In genomic region chr3:47867451-47868017, GRCh38 we compare ENCODE assay signal across 13 cellular contexts.
"Had no signal": no experiment of that assay in that cellular context is flagged by ENCODE, and none has a peak within 500 bp of the region (broad histone marks: within the 10 kb centered on the region; RNA-seq: fewer than 3 reads in every experiment).

No MANE protein-coding gene starts in this region.

- H3K9me3 Mint-ChIP-seq: activated T-cell treated with anti-CD3 and anti-CD28 coated beads, Interleukin-2, amount 50 U/mL, for 4 hours; naive B cell; stimulated activated memory B cell treated with anti-CD40 and anti-IgM and Interleukin-4, amounts not matched to agents 10 μg/mL and 1 μg/mL and 100 μg/mL, for 72 hours had no signal

- H3K4me3 Mint-ChIP-seq: activated naive CD8-positive, alpha-beta T cell; activated T-cell treated with anti-CD3 and anti-CD28 coated beads, Interleukin-2, amount 50 U/mL, for 4 hours; naive B cell; stimulated activated memory B cell treated with anti-CD40 and anti-IgM and Interleukin-4, amounts not matched to agents 10 μg/mL and 1 μg/mL and 100 μg/mL, for 72 hours had no signal

- H3K4me3 ChIP-seq: breast epithelium, lower lobe of right lung, transverse colon, vagina had no signal

- H3K27me3 Mint-ChIP-seq: activated naive CD8-positive, alpha-beta T cell; naive B cell; stimulated activated memory B cell treated with anti-CD40 and anti-IgM and Interleukin-4, amounts not matched to agents 10 μg/mL and 1 μg/mL and 100 μg/mL, for 72 hours had no signal

- H3K79me2 ChIP-seq: parathyroid adenoma had no signal

- H3K9ac ChIP-seq: parathyroid adenoma had no signal

- H2AFZ ChIP-seq: parathyroid adenoma had no signal

- DNase-seq: activated CD4-positive, alpha-beta T cell treated with anti-CD3 and anti-CD28 coated beads, Interleukin-2, amount 50 U/mL, for 48 hours; activated gamma-delta T cell; activated T-cell treated with anti-CD3 and anti-CD28 coated beads, Interleukin-2, amount 50 U/mL, for 4 hours; foreskin melanocyte; lower lobe of right lung; naive B cell; transverse colon; WERI-Rb-1 had no signal

- ATAC-seq: activated T-cell treated with anti-CD3 and anti-CD28 coated beads, Interleukin-2, amount 50 U/mL, for 4 hours; lower lobe of right lung; stimulated activated memory B cell treated with anti-CD40 and anti-IgM and Interleukin-4, amounts not matched to agents 10 μg/mL and 1 μg/mL and 100 μg/mL, for 72 hours had no signal

- H3K9me3 ChIP-seq: breast epithelium, lower lobe of right lung, transverse colon, vagina had no signal

- H3K4me1 Mint-ChIP-seq: naive B cell; stimulated activated memory B cell treated with anti-CD40 and anti-IgM and Interleukin-4, amounts not matched to agents 10 μg/mL and 1 μg/mL and 100 μg/mL, for 72 hours had no signal

- H3K36me3 ChIP-seq: breast epithelium had no signal

- H3K4me1 ChIP-seq: breast epithelium, lower lobe of right lung, parathyroid adenoma, transverse colon, vagina had no signal

- H3K27ac ChIP-seq: breast epithelium, lower lobe of right lung, parathyroid adenoma, transverse colon, vagina, WERI-Rb-1 had no signal

- H3K27ac Mint-ChIP-seq: activated naive CD8-positive, alpha-beta T cell; naive B cell; stimulated activated memory B cell treated with anti-CD40 and anti-IgM and Interleukin-4, amounts not matched to agents 10 μg/mL and 1 μg/mL and 100 μg/mL, for 72 hours had no signal

- H3K27me3 ChIP-seq: breast epithelium, transverse colon, vagina had no signal
